7 cellular contexts compared by ENCODE assay signal in the genomic region with DNA sequence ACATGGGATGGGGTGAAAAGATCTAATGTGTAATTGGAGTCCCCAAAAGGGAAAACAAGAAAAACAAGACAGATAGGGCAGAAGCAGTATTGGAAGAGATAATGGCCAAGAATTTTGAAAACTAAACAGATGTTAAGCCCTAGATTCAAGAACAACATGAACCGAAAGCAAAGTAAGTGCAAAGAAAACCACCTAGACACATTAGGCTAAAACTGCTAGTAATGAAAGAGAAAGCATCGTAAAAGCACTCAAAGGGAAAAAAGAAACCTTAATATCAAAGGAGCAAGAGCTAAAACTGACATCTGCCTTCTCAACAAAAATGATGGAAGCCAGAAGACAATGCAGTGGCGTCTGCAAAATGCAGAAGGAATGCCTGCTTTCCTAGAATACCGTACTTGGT.
DNase-seq lines count a peak whose midpoint lies in the region; ATAC-seq, FAIRE-seq and TF ChIP-seq lines count a peak whose summit lies in the region.
"Not testable (repeated sequence)": the region's sequence is repeated elsewhere in the genome, so short reads cannot be mapped to it uniquely, and the experiment has no call there.

No MANE protein-coding gene starts in this region.

- FAIRE-seq in GM18507 (lab: Jason Lieb, UNC), result peak; percentile 83
- peak; percentile 89 for FAIRE-seq in GM19239 (lab: Jason Lieb, UNC)
- peak; percentile 38 for FAIRE-seq in H54 (lab: Jason Lieb, UNC)
- FAIRE-seq in small intestine (lab: Jason Lieb, UNC), result peak; percentile 19

- not testable (repeated sequence) for H3K4me3 ChIP-seq in small intestine (ENCODE audit: low read depth in 1 of 2, low read length in 2 of 2)

- not testable (repeated sequence) for H3K9me3 Mint-ChIP-seq in activated T-helper 17 cell treated with anti-CD3 and anti-CD28 coated beads, Interleukin-2, amount 50 U/mL, for 72 hours

- not testable (repeated sequence) for H3K27me3 Mint-ChIP-seq in activated T-helper 17 cell treated with anti-CD3 and anti-CD28 coated beads, Interleukin-2, amount 50 U/mL, for 72 hours

- H3K27me3 ChIP-seq in small intestine (ENCODE audit: control insufficient read depth in 2 of 2, insufficient read depth in 2 of 2, low read length in 2 of 2), result not testable (repeated sequence)

- not testable (repeated sequence) for H3K36me3 ChIP-seq in small intestine (ENCODE audit: control insufficient read depth in 2 of 2, insufficient read depth in 2 of 2, low read length in 2 of 2)

- ATAC-seq in GM21447 (IDR thresholded peaks at IDR 0.05; ENCODE audit: unreplicated experiment) (peak; percentile 85), HG03432 (IDR thresholded peaks at IDR 0.05; ENCODE audit: unreplicated experiment) (peak; percentile 68)
- ATAC-seq in activated T-helper 17 cell treated with anti-CD3 and anti-CD28 coated beads, Interleukin-2, amount 50 U/mL, for 72 hours (replicated peaks), result peak; percentile 46

- H3K4me1 ChIP-seq in small intestine (ENCODE audit: control insufficient read depth in 2 of 2, insufficient read depth in 1 of 2, low read depth in 1 of 2, low read length in 1 of 2), result not testable (repeated sequence)

- not testable (repeated sequence) for H3K9me3 ChIP-seq in small intestine (ENCODE audit: control insufficient read depth, low read depth)

- not testable (repeated sequence) for TF ChIP-seq POLR2A in H54 (IDR thresholded peaks at IDR 0.05; ENCODE audit: low read depth, low read length)

- WGBS in small intestine, 3 donors, result no CpG with 5 or more reads among the region's 4 CpGs

- not testable (repeated sequence) for H3K27ac ChIP-seq in small intestine (ENCODE audit: low read depth in 1 of 2, low read length in 1 of 2)

- not testable (repeated sequence) for H3K4me1 Mint-ChIP-seq in activated T-helper 17 cell treated with anti-CD3 and anti-CD28 coated beads, Interleukin-2, amount 50 U/mL, for 72 hours

- not testable (repeated sequence) for H3K36me3 Mint-ChIP-seq in activated T-helper 17 cell treated with anti-CD3 and anti-CD28 coated beads, Interleukin-2, amount 50 U/mL, for 72 hours (ENCODE audit: low read depth)

- H3K4me3 Mint-ChIP-seq in activated T-helper 17 cell treated with anti-CD3 and anti-CD28 coated beads, Interleukin-2, amount 50 U/mL, for 72 hours, result not testable (repeated sequence)

- not testable (repeated sequence) for DNase-seq in GM18507 (ENCODE audit: extremely low spot score, insufficient read length, low read depth); GM19239 (ENCODE audit: insufficient read length, low spot score); H54 (ENCODE audit: insufficient read length, low spot score); small intestine

- not testable (repeated sequence) for H3K27ac Mint-ChIP-seq in activated T-helper 17 cell treated with anti-CD3 and anti-CD28 coated beads, Interleukin-2, amount 50 U/mL, for 72 hours
